In the genomic region with DNA sequence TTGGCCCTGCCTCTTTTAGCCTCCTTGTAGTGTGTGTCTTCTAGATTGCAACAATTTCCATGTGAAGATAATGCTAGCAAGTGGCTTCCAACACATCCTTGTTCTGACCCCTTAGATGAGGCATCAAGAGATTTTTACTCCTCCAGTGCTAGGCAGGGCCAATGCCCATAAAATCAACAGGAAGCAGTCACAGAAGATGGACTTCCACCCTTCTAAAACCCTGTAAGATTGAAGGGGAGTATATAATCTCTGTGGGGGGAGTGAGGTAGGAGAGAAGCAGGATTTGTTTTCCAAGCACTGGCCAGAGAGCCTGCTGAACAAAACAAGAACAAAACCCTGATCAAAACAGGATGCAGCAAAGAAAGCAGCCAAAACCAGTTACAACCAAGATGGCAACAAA, we compare ENCODE assay signal across 25 cellular contexts. TPM values are rescaled to one million over a fixed set of nuclear protein-coding genes. Genes with fewer than 3 reads are reported as not detected.
DNase-seq lines count a peak whose midpoint lies in the region; ATAC-seq lines count a peak whose summit lies in the region.
"Had no signal": no experiment of that assay in that cellular context is flagged by ENCODE, and none has a peak within 500 bp of the region (broad histone marks: within the 10 kb centered on the region; RNA-seq: fewer than 3 reads in every experiment).

No MANE protein-coding gene starts in this region.

- H3K4me1 Mint-ChIP-seq in activated naive CD8-positive, alpha-beta T cell treated with anti-CD3 and anti-CD28 coated beads for 36 hours = peaks cover 36% of the 10 kb centered on the region
- peaks cover 31% of the 10 kb centered on the region for H3K4me1 Mint-ChIP-seq in activated naive CD8-positive, alpha-beta T cell treated with anti-CD3 and anti-CD28 coated beads, Interleukin-2, amount 50 U/mL, for 24 hours
- peaks cover 54 to 62% (median 57%) of the 10 kb centered on the region in 3 donors for H3K4me1 Mint-ChIP-seq in T-cell
- H3K4me1 Mint-ChIP-seq in immature natural killer cell = peaks cover 45 to 57% of the 10 kb centered on the region in 2 donors
- H3K4me1 Mint-ChIP-seq: mesothelial cell of epicardium had no signal

- H3K9me3 Mint-ChIP-seq in activated naive CD8-positive, alpha-beta T cell treated with anti-CD3 and anti-CD28 coated beads for 36 hours = no peaks in the 10 kb centered on the region
- no peaks in the 10 kb centered on the region for H3K9me3 Mint-ChIP-seq in activated naive CD8-positive, alpha-beta T cell treated with anti-CD3 and anti-CD28 coated beads, Interleukin-2, amount 50 U/mL, for 24 hours
- no peaks in the 10 kb centered on the region for H3K9me3 Mint-ChIP-seq in T-cell
- no peaks in the 10 kb centered on the region for H3K9me3 Mint-ChIP-seq in immature natural killer cell
- H3K9me3 Mint-ChIP-seq: activated T-helper 17 cell treated with anti-CD3 and anti-CD28 coated beads, Interleukin-2, amount 50 U/mL, for 72 hours; mesothelial cell of epicardium; stimulated activated memory B cell treated with anti-CD40 and anti-IgM and Interleukin-4, amounts not matched to agents 10 μg/mL and 1 μg/mL and 100 μg/mL, for 72 hours had no signal

- no peak for ATAC-seq in activated naive CD8-positive, alpha-beta T cell treated with anti-CD3 and anti-CD28 coated beads, Interleukin-2, amount 50 U/mL, for 24 hours
- ATAC-seq in T-cell (replicated peaks in 1 of 4) = no peak
- no peak for ATAC-seq in GM18502 (IDR thresholded peaks at IDR 0.05; ENCODE audit: poor library complexity, unreplicated experiment)
- ATAC-seq: activated T-helper 17 cell treated with anti-CD3 and anti-CD28 coated beads, Interleukin-2, amount 50 U/mL, for 72 hours; left ventricle myocardium superior; stimulated activated memory B cell treated with anti-CD40 and anti-IgM and Interleukin-4, amounts not matched to agents 10 μg/mL and 1 μg/mL and 100 μg/mL, for 72 hours had no signal

- CTCF ChIA-PET in T-cell (lab: Charles Lee) = no interaction called here

- POLR2A ChIA-PET in T-cell (lab: Charles Lee) = no interaction called here

- H3K27ac Mint-ChIP-seq in activated naive CD8-positive, alpha-beta T cell treated with anti-CD3 and anti-CD28 coated beads for 36 hours = peak overlapping the region; percentile 34
- no peak overlapping the region for H3K27ac Mint-ChIP-seq in activated naive CD8-positive, alpha-beta T cell treated with anti-CD3 and anti-CD28 coated beads, Interleukin-2, amount 50 U/mL, for 24 hours
- H3K27ac Mint-ChIP-seq in T-cell = peak overlapping the region; percentile 16 to 34
- peak overlapping the region; percentile 7 to 74 (median 45) for H3K27ac Mint-ChIP-seq in immature natural killer cell
- H3K27ac Mint-ChIP-seq: mesothelial cell of epicardium; stimulated activated memory B cell treated with anti-CD40 and anti-IgM and Interleukin-4, amounts not matched to agents 10 μg/mL and 1 μg/mL and 100 μg/mL, for 72 hours had no signal

- no peaks in the 10 kb centered on the region for H3K27me3 Mint-ChIP-seq in activated naive CD8-positive, alpha-beta T cell treated with anti-CD3 and anti-CD28 coated beads for 36 hours
- H3K27me3 Mint-ChIP-seq in activated naive CD8-positive, alpha-beta T cell treated with anti-CD3 and anti-CD28 coated beads, Interleukin-2, amount 50 U/mL, for 24 hours = no peaks in the 10 kb centered on the region
- H3K27me3 Mint-ChIP-seq in T-cell = no peaks in the 10 kb centered on the region
- H3K27me3 Mint-ChIP-seq in immature natural killer cell (ENCODE audit: low read depth in 3 of 3) = no peaks in the 10 kb centered on the region
- H3K27me3 Mint-ChIP-seq: activated naive CD8-positive, alpha-beta T cell; activated T-helper 17 cell treated with anti-CD3 and anti-CD28 coated beads, Interleukin-2, amount 50 U/mL, for 72 hours; stimulated activated memory B cell treated with anti-CD40 and anti-IgM and Interleukin-4, amounts not matched to agents 10 μg/mL and 1 μg/mL and 100 μg/mL, for 72 hours had no signal

- peaks cover 44% of the 10 kb centered on the region for H3K36me3 Mint-ChIP-seq in activated naive CD8-positive, alpha-beta T cell treated with anti-CD3 and anti-CD28 coated beads for 36 hours
- peaks cover 47% of the 10 kb centered on the region for H3K36me3 Mint-ChIP-seq in activated naive CD8-positive, alpha-beta T cell treated with anti-CD3 and anti-CD28 coated beads, Interleukin-2, amount 50 U/mL, for 24 hours (ENCODE audit: low read depth)
- H3K36me3 Mint-ChIP-seq in T-cell (peaks cover 41% of the 10 kb centered on the region), immature natural killer cell (peaks cover 0 to 22% (median 3%) of the 10 kb centered on the region in 3 donors)

- H3K4me3 Mint-ChIP-seq in activated naive CD8-positive, alpha-beta T cell treated with anti-CD3 and anti-CD28 coated beads for 36 hours = no peak overlapping the region
- no peak overlapping the region for H3K4me3 Mint-ChIP-seq in activated naive CD8-positive, alpha-beta T cell treated with anti-CD3 and anti-CD28 coated beads, Interleukin-2, amount 50 U/mL, for 24 hours
- H3K4me3 Mint-ChIP-seq in T-cell (peak overlapping the region in 1 of 3 donors; percentile 37), immature natural killer cell (no peak overlapping the region)
- H3K4me3 Mint-ChIP-seq: activated naive CD8-positive, alpha-beta T cell; activated T-helper 17 cell treated with anti-CD3 and anti-CD28 coated beads, Interleukin-2, amount 50 U/mL, for 72 hours; mesothelial cell of epicardium; stimulated activated memory B cell treated with anti-CD40 and anti-IgM and Interleukin-4, amounts not matched to agents 10 μg/mL and 1 μg/mL and 100 μg/mL, for 72 hours had no signal

- no peak for DNase-seq in activated naive CD8-positive, alpha-beta T cell treated with anti-CD3 and anti-CD28 coated beads for 36 hours
- no peak for DNase-seq in activated naive CD8-positive, alpha-beta T cell treated with anti-CD3 and anti-CD28 coated beads, Interleukin-2, amount 50 U/mL, for 24 hours
- DNase-seq in T-cell (no peak), immature natural killer cell (no peak), NCI-H510A treated with DMSO at 0.1 percent for 48 hours (lab: John Stamatoyannopoulos, UW) (no peak), hepatic stellate cell (ENCODE audit: low spot score) (no peak)
- DNase-seq: cortex of kidney; DND-41; foreskin fibroblast; GF-D8; HCEC 1CT; islet precursor cell; left ventricle myocardium superior; NCI-H1417; NCI-H2029 treated with DMSO at 0.1 percent for 48 hours; NCI-H526 treated with DMSO at 0.1 percent for 48 hours; PC-9; SK-N-SH; stimulated activated CD4-positive, alpha-beta T cell treated with anti-CD3 and anti-CD28 coated beads, Interleukin-15, amount 100 ng/mL, for 24 hours; trophoblast cell had no signal

RNA-seq across cellular contexts. Expression of a gene that starts 12.2 kb away (rescaled TPM):
- 10 to 100 TPM; 39.3 to 41.1 TPM for total RNA-seq in activated naive CD8-positive, alpha-beta T cell treated with anti-CD3 and anti-CD28 coated beads for 36 hours
- total RNA-seq in T-cell = 100 to 1,000 TPM; 101 to 113 (median 105) TPM
- polyA plus RNA-seq in immature natural killer cell = 10 to 100 TPM in 2 of 3 donors, 1 to 10 TPM in 1; 9.7 to 41.3 (median 18.6) TPM

RNA-seq across cellular contexts. Expression of a gene that starts 14.5 kb away (rescaled TPM):
- total RNA-seq in activated naive CD8-positive, alpha-beta T cell treated with anti-CD3 and anti-CD28 coated beads for 36 hours = 10 to 100 TPM; 12.2 to 12.8 TPM
- 10 to 100 TPM in 2 of 5 donors, 1 to 10 TPM in 3; 8.6 to 19.8 (median 9.0) TPM for total RNA-seq in T-cell
- 10 to 100 TPM; 28.7 to 40.4 (median 29.8) TPM for polyA plus RNA-seq in immature natural killer cell
